13 cellular contexts compared by ENCODE assay signal in the genomic region with DNA sequence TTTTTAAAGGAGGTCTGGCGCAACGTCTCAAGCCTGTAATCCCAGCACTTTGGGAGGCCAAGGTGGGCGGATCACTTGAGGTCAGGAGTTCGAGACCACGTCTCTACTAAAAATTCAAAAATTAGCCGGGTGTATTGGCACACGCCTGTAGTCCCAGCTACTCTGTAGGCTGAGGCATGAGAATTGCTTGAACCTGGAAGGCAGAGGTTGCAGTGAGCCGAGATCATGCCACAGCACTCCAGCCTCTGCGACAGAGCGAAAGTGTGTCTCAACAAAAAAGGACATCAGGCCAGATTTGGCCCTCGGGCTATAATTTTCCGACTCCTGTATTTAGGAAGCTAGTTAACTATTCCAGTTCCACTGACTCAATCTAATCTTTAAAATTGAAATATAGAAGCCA.
DNase-seq lines count a peak whose midpoint lies in the region; ATAC-seq and TF ChIP-seq lines count a peak whose summit lies in the region.
"Had no signal": no experiment of that assay in that cellular context is flagged by ENCODE, and none has a peak within 500 bp of the region (broad histone marks: within the 10 kb centered on the region; RNA-seq: fewer than 3 reads in every experiment).

No MANE protein-coding gene starts in this region.

- H3K9me3 ChIP-seq in right cardiac atrium (ENCODE audit: control insufficient read depth, low read length) (no peaks in the 10 kb centered on the region), psoas muscle (no peaks in the 10 kb centered on the region), esophagus squamous epithelium (no peaks in the 10 kb centered on the region)

- H3K9me3 Mint-ChIP-seq in WTC11 (no peaks in the 10 kb centered on the region), type B pancreatic cell (no peaks in the 10 kb centered on the region)
- H3K9me3 Mint-ChIP-seq: CD4-positive, CD25-positive, alpha-beta regulatory T cell had no signal

- WGBS in right cardiac atrium = 79% methylated on average over 12 of the region's 12 CpGs
- WGBS in psoas muscle, 3 donors = 47 to 56% (median 48%) methylated on average over 12 of the region's 12 CpGs
- WGBS in esophagus squamous epithelium, 2 donors = 72 to 81% methylated on average over 10 of the region's 12 CpGs

- peak overlapping the region; percentile 78; the same call in 1 of the 2 replicates for H3K27ac Mint-ChIP-seq in WTC11
- H3K27ac Mint-ChIP-seq in type B pancreatic cell = no peak overlapping the region
- H3K27ac Mint-ChIP-seq: CD4-positive, CD25-positive, alpha-beta regulatory T cell had no signal

- POLR2A ChIA-PET in WTC11 (lab: Charles Lee) (no interaction called here), GM10248 (lab: Yijun Ruan, JAX) (no interaction called here)

- H3K36me3 Mint-ChIP-seq in WTC11 = peaks cover 35% of the 10 kb centered on the region
- peaks cover 4% of the 10 kb centered on the region for H3K36me3 Mint-ChIP-seq in type B pancreatic cell
- H3K36me3 Mint-ChIP-seq: CD4-positive, CD25-positive, alpha-beta regulatory T cell had no signal

- H3K27me3 ChIP-seq in right cardiac atrium (ENCODE audit: control insufficient read depth, insufficient read depth) (no peaks in the 10 kb centered on the region), psoas muscle (ENCODE audit: insufficient read depth in 3 of 3, low read length in 2 of 3) (no peaks in the 10 kb centered on the region), esophagus squamous epithelium (peaks cover 0 to 8% (median 0%) of the 10 kb centered on the region in 4 donors)

- CTCF ChIA-PET in WTC11 (lab: Charles Lee) = interaction anchor here (3.4 kb wide), 1 partner anchor 313 kb away, joined by 12 read pairs; no protein-coding TSS in a partner anchor
- CTCF ChIA-PET in GM10248 (lab: Yijun Ruan, JAX) = no interaction called here

- H3K27ac ChIP-seq in right cardiac atrium (ENCODE audit: low read length) (peak overlapping the region; percentile 38), psoas muscle (peak overlapping the region; percentile 75), esophagus squamous epithelium (no peak overlapping the region)
- H3K27ac ChIP-seq: 22Rv1, GM23248 had no signal

- no peak for TF ChIP-seq POLR2A in esophagus squamous epithelium (IDR thresholded peaks at IDR 0.05)

- intact Hi-C loops in Right ventricle myocardium superior (cut with DNase I) (loop anchor here (10.0 kb wide), 1 partner anchor 110 kb away; no protein-coding TSS in a partner anchor), Right ventricle myocardium inferior (cut with DNase I) (no loop called here), right cardiac atrium (cut with DNase I) (no loop called here), psoas muscle (cut with DNase I) (loop anchor here in 1 of 2 donors (5.0 kb wide), 1 partner anchor 107 kb away; no protein-coding TSS in a partner anchor), esophagus squamous epithelium (cut with DNase I) (no loop called here)

- TF ChIP-seq CTCF in WTC11 (IDR thresholded peaks at IDR 0.05) = no peak
- no peak for TF ChIP-seq CTCF in psoas muscle (IDR thresholded peaks at IDR 0.05)
- no peak for TF ChIP-seq CTCF in esophagus squamous epithelium (IDR thresholded peaks at IDR 0.05)
- no peak for TF ChIP-seq CTCF in type B pancreatic cell (conservative IDR thresholded peaks at IDR 0.05)
- no peak for TF ChIP-seq CTCF in GM10248 (IDR thresholded peaks at IDR 0.05; ENCODE audit: control extremely low read depth, extremely low read depth, low read depth, missing control alignments)

- H3K4me1 ChIP-seq in right cardiac atrium (ENCODE audit: control insufficient read depth, insufficient read depth, low read length) = no peaks in the 10 kb centered on the region
- peaks cover 17% of the 10 kb centered on the region for H3K4me1 ChIP-seq in psoas muscle
- no peaks in the 10 kb centered on the region for H3K4me1 ChIP-seq in esophagus squamous epithelium

- H3K4me1 Mint-ChIP-seq in WTC11 (peaks cover 23% of the 10 kb centered on the region), type B pancreatic cell (ENCODE audit: unreplicated experiment) (no peaks in the 10 kb centered on the region)
- H3K4me1 Mint-ChIP-seq: CD4-positive, CD25-positive, alpha-beta regulatory T cell had no signal

- ATAC-seq in Right ventricle myocardium superior (ENCODE audit: poor library complexity) (peak; percentile 60), Right ventricle myocardium inferior (no peak), WTC11 (no peak), right cardiac atrium (no peak), psoas muscle (peak in 2 of 4 donors; percentile 33 to 47)
- ATAC-seq: HCT116 had no signal

- H3K4me3 Mint-ChIP-seq in WTC11 = no peak overlapping the region
- no peak overlapping the region for H3K4me3 Mint-ChIP-seq in type B pancreatic cell
- H3K4me3 Mint-ChIP-seq: CD4-positive, CD25-positive, alpha-beta regulatory T cell had no signal

- DNase-seq in Right ventricle myocardium superior (no peak), Right ventricle myocardium inferior (ENCODE audit: missing footprints) (no peak), WTC11 (ENCODE audit: low spot score) (no peak), right cardiac atrium (no peak), psoas muscle (no peak), esophagus squamous epithelium (lab: John Stamatoyannopoulos, UW) (no peak), type B pancreatic cell (ENCODE audit: extremely low spot score, unreplicated experiment) (no peak), GM10248 (ENCODE audit: extremely low spot score) (no peak)
- DNase-seq: CD4-positive, CD25-positive, alpha-beta regulatory T cell; DMS53; GM23248 had no signal

- H3K27me3 Mint-ChIP-seq in WTC11 (ENCODE audit: low read depth) = no peaks in the 10 kb centered on the region
- H3K27me3 Mint-ChIP-seq in type B pancreatic cell = no peaks in the 10 kb centered on the region

- H3K36me3 ChIP-seq in psoas muscle (ENCODE audit: insufficient read depth in 1 of 2, low read depth in 1 of 2) (no peaks in the 10 kb centered on the region), esophagus squamous epithelium (no peaks in the 10 kb centered on the region)

- H3K4me3 ChIP-seq in right cardiac atrium (ENCODE audit: low read length) (no peak overlapping the region), psoas muscle (no peak overlapping the region), esophagus squamous epithelium (no peak overlapping the region)
- H3K4me3 ChIP-seq: GM23248 had no signal

TF ChIP-seq in WTC11, 78 proteins besides CTCF, POLR2A, EP300 and RAD21:
- no peak for TF ChIP-seq MYBL2 (CRISPR knock-in tag; IDR thresholded peaks at IDR 0.05)
TF ChIP-seq in WTC11: peak in this region for 0.

Comparison
In these comparisons a context has a peak if more than half of its experiments do, and no peak if none do; other contexts are left out.
1. H3K27ac ChIP-seq: peak in right cardiac atrium (single experiment) and psoas muscle (single experiment); none in esophagus squamous epithelium (0 of 4).